Comparison of ENCODE assay signal across 7 cellular contexts in genomic region chr1:40078512-40079333, GRCh38. TPM values are rescaled to one million over a fixed set of nuclear protein-coding genes. Genes with fewer than 3 reads are reported as not detected.
DNase-seq lines count a peak whose midpoint lies in the region; ATAC-seq, FAIRE-seq and TF ChIP-seq lines count a peak whose summit lies in the region.

No MANE protein-coding gene starts in this region.

- H3K27me3 ChIP-seq in SJSA1 (replicated peaks) (no peaks in the 10 kb centered on the region), astrocyte (ENCODE audit: insufficient read depth, low read length) (no peaks in the 10 kb centered on the region)

- FAIRE-seq in astrocyte (lab: Jason Lieb, UNC) = no peak

- H3K4me1 Mint-ChIP-seq in astrocyte (ENCODE audit: low read depth, unreplicated experiment) = peaks cover 6% of the 10 kb centered on the region

- peak; percentile 24 for DNase-seq in GM04504 (ENCODE audit: low read depth)
- DNase-seq in M059J (ENCODE audit: low read depth) = peak; percentile 76
- DNase-seq in SJSA1 (ENCODE audit: low read depth in 1 of 2, low spot score in 2 of 2) = peak; percentile 58 to 67
- no peak for DNase-seq in astrocyte (ENCODE audit: low read depth)
- peak; percentile 81 for DNase-seq in iPS-NIHi7 (ENCODE audit: extremely low spot score)
- DNase-seq in stimulated activated CD4-positive, alpha-beta T cell treated with anti-CD3 and anti-CD28 coated beads, Interleukin-2, amount 100 ng/mL, for 4 hours (ENCODE audit: low read depth) = peak; percentile 25

- H3K36me3 Mint-ChIP-seq in astrocyte (ENCODE audit: low read depth, unreplicated experiment) = peaks cover 11% of the 10 kb centered on the region

- H3K9me3 ChIP-seq in SJSA1 (replicated peaks) = no peaks in the 10 kb centered on the region
- H3K9me3 ChIP-seq in astrocyte (ENCODE audit: insufficient read depth, low read depth, low read length) = no peaks in the 10 kb centered on the region

- H3K27ac Mint-ChIP-seq in astrocyte (ENCODE audit: unreplicated experiment) = no peak overlapping the region

- no peaks in the 10 kb centered on the region for H3K9me3 Mint-ChIP-seq in astrocyte (ENCODE audit: unreplicated experiment)

- no peak overlapping the region for H3K9ac ChIP-seq in astrocyte (ENCODE audit: low read length)

- TF ChIP-seq CTCF in astrocyte (IDR thresholded peaks at IDR 0.05; ENCODE audit: insufficient read depth, low read depth, low read length) = peak; percentile 89

- no peaks in the 10 kb centered on the region for H3K79me2 ChIP-seq in astrocyte (ENCODE audit: insufficient read depth, low read length)

- H3K4me1 ChIP-seq in SJSA1 (replicated peaks) = peaks cover 9% of the 10 kb centered on the region
- H3K4me1 ChIP-seq in astrocyte (ENCODE audit: insufficient read depth, low read length) = peaks cover 9% of the 10 kb centered on the region

- H3K4me3 ChIP-seq in SJSA1 = no peak overlapping the region
- no peak overlapping the region for H3K4me3 ChIP-seq in astrocyte (ENCODE audit: insufficient read depth, low read depth, low read length)

- H3K27ac ChIP-seq in SJSA1 = no peak overlapping the region
- no peak overlapping the region for H3K27ac ChIP-seq in astrocyte (ENCODE audit: low read depth, low read length)

- peaks cover 6% of the 10 kb centered on the region for H4K20me1 ChIP-seq in astrocyte (ENCODE audit: insufficient read depth, low read length)

- H3K27me3 Mint-ChIP-seq in astrocyte (ENCODE audit: low read depth, unreplicated experiment) = no peaks in the 10 kb centered on the region

- no peak overlapping the region for H3K4me3 Mint-ChIP-seq in astrocyte (ENCODE audit: unreplicated experiment)

- H2AFZ ChIP-seq in astrocyte (ENCODE audit: low read depth, low read length) = no peak overlapping the region

- no peak for ATAC-seq in GM19463 (IDR thresholded peaks at IDR 0.05; ENCODE audit: unreplicated experiment)

- H3K4me2 ChIP-seq in astrocyte (ENCODE audit: low read length) = no peak overlapping the region

- peaks cover 67% of the 10 kb centered on the region for H3K36me3 ChIP-seq in SJSA1
- peaks cover 22% of the 10 kb centered on the region for H3K36me3 ChIP-seq in astrocyte (ENCODE audit: insufficient read depth, low read length)

RNA-seq across cellular contexts. Expression of gene PPT1, which starts 18.3 kb away (rescaled TPM):
- 112 TPM in 2 replicates for total RNA-seq in M059J (2014; rRNA removed; shearing (Covaris generic))
- 85.2 and 109 TPM in 2 replicates for total RNA-seq in SJSA1 (2014; rRNA removed; shearing (Covaris generic))
- 33.1 and 37.0 TPM in 2 replicates for total RNA-seq in astrocyte

RNA-seq across cellular contexts. Expression of gene CAP1, which starts 38.2 kb away (rescaled TPM):
- total RNA-seq in M059J (2014; rRNA removed; shearing (Covaris generic)) = 371 and 481 TPM in 2 replicates
- 331 and 642 TPM in 2 replicates for total RNA-seq in SJSA1 (2014; rRNA removed; shearing (Covaris generic))
- 929 and 930 TPM in 2 replicates for total RNA-seq in astrocyte
